In the genomic region with DNA sequence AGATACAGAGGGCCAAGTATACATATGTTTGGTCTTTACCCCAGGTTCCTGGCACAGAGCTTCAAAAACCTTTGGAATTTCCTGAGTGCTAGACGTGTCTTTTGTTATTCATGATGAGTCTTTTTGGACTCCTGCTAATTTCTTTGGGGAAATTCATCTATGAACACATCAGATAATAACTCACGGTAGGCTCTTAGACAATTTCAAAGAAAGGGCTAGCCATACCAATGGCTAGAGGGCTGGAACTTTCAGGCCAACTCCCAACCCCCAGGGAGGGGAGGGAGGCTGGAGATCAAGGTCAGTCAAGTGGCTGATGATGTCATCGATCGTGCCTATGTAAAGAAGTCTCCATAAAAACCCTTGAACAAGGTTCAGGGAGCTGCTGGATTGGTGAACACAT, we compare ENCODE assay signal across 20 cellular contexts.
A peak's percentile ranks its signal among the peaks of the same experiment; 100 is the strongest.
DNase-seq lines count a peak whose midpoint lies in the region; ATAC-seq and TF ChIP-seq lines count a peak whose summit lies in the region.
"Had no signal": no experiment of that assay in that cellular context is flagged by ENCODE, and none has a peak within 500 bp of the region (broad histone marks: within the 10 kb centered on the region; RNA-seq: fewer than 3 reads in every experiment).

No MANE protein-coding gene starts in this region.

- no peak overlapping the region for H3K27ac ChIP-seq in CD4-positive, CD25-positive, alpha-beta regulatory T cell (ENCODE audit: insufficient read depth, low read length, poor library complexity, severe bottlenecking)
- H3K27ac ChIP-seq in suprapubic skin = no peak overlapping the region

- no peak overlapping the region for H3K4me3 Mint-ChIP-seq in CD4-positive, CD25-positive, alpha-beta regulatory T cell
- no peak overlapping the region for H3K4me3 Mint-ChIP-seq in stimulated activated naive CD8-positive, alpha-beta T cell treated with anti-CD3 and anti-CD28 coated beads, Interleukin-15, amount 100 ng/mL, for 72 hours
- H3K4me3 Mint-ChIP-seq: H9, T-helper 17 cell had no signal

- no peak for TF ChIP-seq EP300 in suprapubic skin (IDR thresholded peaks at IDR 0.05)

- TF ChIP-seq POLR2A in suprapubic skin (IDR thresholded peaks at IDR 0.05) = no peak

- peaks cover 12 to 41% (median 30%) of the 10 kb centered on the region in 4 donors for H3K4me1 Mint-ChIP-seq in CD4-positive, CD25-positive, alpha-beta regulatory T cell
- H3K4me1 Mint-ChIP-seq in stimulated activated naive CD8-positive, alpha-beta T cell treated with anti-CD3 and anti-CD28 coated beads, Interleukin-15, amount 100 ng/mL, for 72 hours = peaks cover 27% of the 10 kb centered on the region

- no peak for TF ChIP-seq CTCF in suprapubic skin (IDR thresholded peaks at IDR 0.05)

- WGBS in suprapubic skin = 80% methylated on average over 4 of the region's 4 CpGs

- no peaks in the 10 kb centered on the region for H3K9me3 Mint-ChIP-seq in CD4-positive, CD25-positive, alpha-beta regulatory T cell
- H3K9me3 Mint-ChIP-seq in stimulated activated naive CD8-positive, alpha-beta T cell treated with anti-CD3 and anti-CD28 coated beads, Interleukin-15, amount 100 ng/mL, for 72 hours = no peaks in the 10 kb centered on the region
- H3K9me3 Mint-ChIP-seq: H9 had no signal

- no peak for DNase-seq in CD4-positive, CD25-positive, alpha-beta regulatory T cell
- DNase-seq in HK-2 (ENCODE audit: unreplicated experiment) = peak; percentile 14
- DNase-seq in astrocyte of the hippocampus (ENCODE audit: low read depth, low spot score) = peak; percentile 76
- peak; percentile 88 for DNase-seq in glomerular visceral epithelial cell (ENCODE audit: extremely low spot score)
- DNase-seq in suprapubic skin (ENCODE audit: low spot score in 2 of 2) = no peak
- DNase-seq in stimulated activated naive CD8-positive, alpha-beta T cell treated with anti-CD3 and anti-CD28 coated beads, Interleukin-15, amount 100 ng/mL, for 72 hours = no peak
- DNase-seq: activated CD4-positive, alpha-beta T cell treated with anti-CD3 and anti-CD28 coated beads for 1 hour; activated CD8-positive, alpha-beta memory T cell treated with anti-CD3 and anti-CD28 coated beads, Interleukin-2, amount 50 U/mL, for 48 hours; activated naive CD4-positive, alpha-beta T cell treated with Interleukin-2 at 50 U/mL for 16 hours; H9; head of caudate nucleus; kidney; midbrain; NCI-H1105; NCI-H2171; NK-92 treated with Interleukin-12 subunit alpha and Interleukin-12 subunit beta, amount 100 ng/mL, for 24 hours; right cardiac atrium; T-helper 17 cell had no signal

- peaks cover 25% of the 10 kb centered on the region for H3K4me1 ChIP-seq in CD4-positive, CD25-positive, alpha-beta regulatory T cell (ENCODE audit: control insufficient read depth, insufficient read depth, low read length, poor library complexity, severe bottlenecking)
- no peaks in the 10 kb centered on the region for H3K4me1 ChIP-seq in suprapubic skin

- H3K4me3 ChIP-seq in CD4-positive, CD25-positive, alpha-beta regulatory T cell (ENCODE audit: low read depth, low read length) = no peak overlapping the region
- no peak overlapping the region for H3K4me3 ChIP-seq in suprapubic skin

- no peaks in the 10 kb centered on the region for H3K27me3 Mint-ChIP-seq in CD4-positive, CD25-positive, alpha-beta regulatory T cell
- H3K27me3 Mint-ChIP-seq in stimulated activated naive CD8-positive, alpha-beta T cell treated with anti-CD3 and anti-CD28 coated beads, Interleukin-15, amount 100 ng/mL, for 72 hours = no peaks in the 10 kb centered on the region
- H3K27me3 Mint-ChIP-seq: T-helper 17 cell had no signal

- H3K9me3 ChIP-seq in CD4-positive, CD25-positive, alpha-beta regulatory T cell (ENCODE audit: control insufficient read depth in 2 of 2, low read length in 2 of 2) = no peaks in the 10 kb centered on the region
- H3K9me3 ChIP-seq in suprapubic skin = no peaks in the 10 kb centered on the region

- H3K27ac Mint-ChIP-seq in CD4-positive, CD25-positive, alpha-beta regulatory T cell = peak overlapping the region in 2 of 3 donors; percentile 49 to 66
- H3K27ac Mint-ChIP-seq in stimulated activated naive CD8-positive, alpha-beta T cell treated with anti-CD3 and anti-CD28 coated beads, Interleukin-15, amount 100 ng/mL, for 72 hours = no peak overlapping the region
- H3K27ac Mint-ChIP-seq: H9, T-helper 17 cell had no signal

- H3K27me3 ChIP-seq in CD4-positive, CD25-positive, alpha-beta regulatory T cell (ENCODE audit: control insufficient read depth, insufficient read depth, low read length) = no peaks in the 10 kb centered on the region
- no peaks in the 10 kb centered on the region for H3K27me3 ChIP-seq in suprapubic skin

- ATAC-seq in CD4-positive, CD25-positive, alpha-beta regulatory T cell (ENCODE audit: low read depth in 2 of 2) = no peak
- no peak for ATAC-seq in stimulated activated naive CD8-positive, alpha-beta T cell treated with anti-CD3 and anti-CD28 coated beads, Interleukin-15, amount 100 ng/mL, for 72 hours
- ATAC-seq in GM19328 (IDR thresholded peaks at IDR 0.05; ENCODE audit: unreplicated experiment) = no peak
- no peak for ATAC-seq in GM18520 (IDR thresholded peaks at IDR 0.05; ENCODE audit: unreplicated experiment)
- ATAC-seq: right cardiac atrium, T-helper 17 cell had no signal

- peaks cover 23% of the 10 kb centered on the region for H3K36me3 Mint-ChIP-seq in CD4-positive, CD25-positive, alpha-beta regulatory T cell

- no peaks in the 10 kb centered on the region for H3K36me3 ChIP-seq in CD4-positive, CD25-positive, alpha-beta regulatory T cell (ENCODE audit: control insufficient read depth, insufficient read depth, low read length)
- H3K36me3 ChIP-seq in suprapubic skin = no peaks in the 10 kb centered on the region

Comparison
In these comparisons a context has a peak if more than half of its experiments do, and no peak if none do; other contexts are left out.
1. DNase-seq: peak in HK-2 (single experiment), astrocyte of the hippocampus (single experiment) and glomerular visceral epithelial cell (single experiment); none in CD4-positive, CD25-positive, alpha-beta regulatory T cell (0 of 3), suprapubic skin (0 of 2) and stimulated activated naive CD8-positive, alpha-beta T cell treated with anti-CD3 and anti-CD28 coated beads, Interleukin-15, amount 100 ng/mL, for 72 hours (0 of 2).
2. H3K27ac Mint-ChIP-seq: peak in CD4-positive, CD25-positive, alpha-beta regulatory T cell (2 of 3); none in stimulated activated naive CD8-positive, alpha-beta T cell treated with anti-CD3 and anti-CD28 coated beads, Interleukin-15, amount 100 ng/mL, for 72 hours (0 of 2).